ENCODE assay signal across 11 cellular contexts in the genomic region with DNA sequence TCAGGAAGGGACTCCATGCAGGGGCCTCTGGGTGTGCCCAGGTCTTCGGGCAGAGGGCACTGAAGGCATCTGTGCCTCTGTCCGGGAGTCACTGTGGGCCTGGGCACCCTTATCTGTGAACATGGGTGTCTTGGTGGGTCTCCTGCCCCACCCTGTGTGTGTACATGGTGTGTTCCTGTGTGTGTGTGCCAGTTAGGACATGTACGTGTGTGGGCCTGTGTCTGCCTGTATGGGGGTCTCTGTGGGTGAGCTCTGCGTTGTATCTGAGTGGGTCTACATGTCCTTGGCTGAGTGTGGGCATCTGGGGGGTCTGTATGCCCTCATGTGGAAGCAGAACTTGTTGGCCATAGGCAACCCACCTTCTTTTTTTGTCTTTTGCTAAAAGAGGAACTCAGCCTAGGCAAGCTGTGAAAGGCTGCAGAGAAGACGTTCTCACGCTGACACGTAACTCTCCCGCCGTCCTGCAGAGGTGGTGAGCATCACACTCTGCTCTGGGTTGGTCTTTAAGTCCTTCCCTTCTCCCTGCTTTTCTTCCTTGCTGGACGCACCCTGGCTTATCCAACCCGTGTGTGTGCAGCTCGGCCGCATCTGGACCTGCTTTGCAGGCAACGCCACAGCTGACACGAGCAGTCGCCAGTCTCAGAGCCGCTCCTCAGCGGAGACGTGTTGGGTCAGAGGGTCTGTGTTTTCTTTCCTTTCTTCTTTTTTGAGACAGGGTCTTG. TPM values are rescaled to one million over a fixed set of nuclear protein-coding genes. Genes with fewer than 3 reads are reported as not detected.
DNase-seq lines count a peak whose midpoint lies in the region; ATAC-seq and TF ChIP-seq lines count a peak whose summit lies in the region.
"Had no signal": no experiment of that assay in that cellular context is flagged by ENCODE, and none has a peak within 500 bp of the region (broad histone marks: within the 10 kb centered on the region; RNA-seq: fewer than 3 reads in every experiment).

No MANE protein-coding gene starts in this region.

- H3K4me1 ChIP-seq in NT2/D1 (ENCODE audit: insufficient read depth, insufficient read length) = peaks cover 30% of the 10 kb centered on the region
- H3K4me1 ChIP-seq: A549 had no signal

- DNase-seq in activated CD4-positive, alpha-beta T cell treated with anti-CD3 and anti-CD28 coated beads, Interleukin-2, amount 10 ng/mL, durations not matched to agents 24 days and 14 days = peak; percentile 53
- DNase-seq in activated CD4-positive, alpha-beta T cell treated with anti-CD3 and anti-CD28 coated beads, Interleukin-2, amount 50 U/mL, for 4 hours = no peak
- DNase-seq in NT2/D1 (ENCODE audit: low read depth, low spot score) (no peak), retina (peak; percentile 8), HFFc6 (no peak)
- peak in 1 of 2 donors; percentile 2 for DNase-seq in central memory CD8-positive, alpha-beta T cell (ENCODE audit: low spot score in 2 of 2)
- DNase-seq: PC-3 had no signal

- H3K9ac ChIP-seq in NT2/D1 (ENCODE audit: insufficient read length, low read depth) = peak overlapping the region; percentile 26

- no peaks in the 10 kb centered on the region for H3K4me1 Mint-ChIP-seq in activated CD4-positive, alpha-beta T cell treated with anti-CD3 and anti-CD28 coated beads, Interleukin-2, amount 10 ng/mL, durations not matched to agents 24 days and 14 days
- peaks cover 6% of the 10 kb centered on the region for H3K4me1 Mint-ChIP-seq in central memory CD8-positive, alpha-beta T cell
- no peaks in the 10 kb centered on the region for H3K4me1 Mint-ChIP-seq in HFFc6 (ENCODE audit: low read depth)

- no peaks in the 10 kb centered on the region for H3K36me3 ChIP-seq in NT2/D1 (ENCODE audit: insufficient read depth, insufficient read length, low read length)

- H3K4me3 ChIP-seq in NT2/D1 (ENCODE audit: insufficient read length, low read depth) = no peak overlapping the region
- H3K4me3 ChIP-seq: A549 had no signal

- peaks cover 7% of the 10 kb centered on the region for H3K27me3 ChIP-seq in NT2/D1 (ENCODE audit: insufficient read depth, insufficient read length)

- H3K36me3 Mint-ChIP-seq in activated CD4-positive, alpha-beta T cell treated with anti-CD3 and anti-CD28 coated beads, Interleukin-2, amount 10 ng/mL, durations not matched to agents 24 days and 14 days (ENCODE audit: low read depth) = no peaks in the 10 kb centered on the region
- H3K36me3 Mint-ChIP-seq in central memory CD8-positive, alpha-beta T cell (ENCODE audit: insufficient read depth) = no peaks in the 10 kb centered on the region
- H3K36me3 Mint-ChIP-seq in HFFc6 (ENCODE audit: low read depth) = no peaks in the 10 kb centered on the region

- H3K9me3 ChIP-seq in NT2/D1 (ENCODE audit: insufficient read depth, low read length) = no peaks in the 10 kb centered on the region
- H3K9me3 ChIP-seq: A549 had no signal

- no peaks in the 10 kb centered on the region for H3K9me3 Mint-ChIP-seq in activated CD4-positive, alpha-beta T cell treated with anti-CD3 and anti-CD28 coated beads, Interleukin-2, amount 10 ng/mL, durations not matched to agents 24 days and 14 days
- no peaks in the 10 kb centered on the region for H3K9me3 Mint-ChIP-seq in central memory CD8-positive, alpha-beta T cell
- H3K9me3 Mint-ChIP-seq in HFFc6 = no peaks in the 10 kb centered on the region

- H3K27ac Mint-ChIP-seq in activated CD4-positive, alpha-beta T cell treated with anti-CD3 and anti-CD28 coated beads, Interleukin-2, amount 10 ng/mL, durations not matched to agents 24 days and 14 days = no peak overlapping the region
- peak overlapping the region; percentile 26 for H3K27ac Mint-ChIP-seq in central memory CD8-positive, alpha-beta T cell (ENCODE audit: low read depth)
- H3K27ac Mint-ChIP-seq in HFFc6 = no peak overlapping the region

- peaks cover 14% of the 10 kb centered on the region for H3K27me3 Mint-ChIP-seq in activated CD4-positive, alpha-beta T cell treated with anti-CD3 and anti-CD28 coated beads, Interleukin-2, amount 10 ng/mL, durations not matched to agents 24 days and 14 days
- peaks cover 20% of the 10 kb centered on the region for H3K27me3 Mint-ChIP-seq in central memory CD8-positive, alpha-beta T cell
- H3K27me3 Mint-ChIP-seq in HFFc6 (ENCODE audit: insufficient read depth) = peaks cover 35% of the 10 kb centered on the region

- no peak overlapping the region for H3K4me3 Mint-ChIP-seq in activated CD4-positive, alpha-beta T cell treated with anti-CD3 and anti-CD28 coated beads, Interleukin-2, amount 10 ng/mL, durations not matched to agents 24 days and 14 days
- no peak overlapping the region for H3K4me3 Mint-ChIP-seq in central memory CD8-positive, alpha-beta T cell
- H3K4me3 Mint-ChIP-seq in HFFc6 = no peak overlapping the region

- no peak for TF ChIP-seq CTCF in HFFc6 (IDR thresholded peaks at IDR 0.05)

- intact Hi-C loops in activated CD4-positive, alpha-beta T cell treated with anti-CD3 and anti-CD28 coated beads, Interleukin-2, amount 10 ng/mL, durations not matched to agents 24 days and 14 days (cut with micrococcal nuclease) = no loop called here

- ATAC-seq in central memory CD8-positive, alpha-beta T cell (replicated peaks; ENCODE audit: extremely low read depth, poor library complexity, severe bottlenecking) = peak; percentile 10
- ATAC-seq in GM21619 (IDR thresholded peaks at IDR 0.05; ENCODE audit: unreplicated experiment) (no peak), GM21447 (IDR thresholded peaks at IDR 0.05; ENCODE audit: unreplicated experiment) (no peak)
- ATAC-seq: PC-3 had no signal

RNA-seq across cellular contexts. Expression of gene NPBWR2, which starts 0.5 kb away (rescaled TPM):
- not detected in 2 replicates for total RNA-seq in activated CD4-positive, alpha-beta T cell treated with anti-CD3 and anti-CD28 coated beads, Interleukin-2, amount 10 ng/mL, durations not matched to agents 24 days and 14 days
- not detected for total RNA-seq in HFFc6 (2021; fragmentation: NEBNext Ultra II Directional; extraction: Animal tissue kit (Norgen Biotek cat#: 25700))
- total RNA-seq: PC-3, subcutaneous adipose tissue had no signal

RNA-seq across cellular contexts. Expression of gene LKAAEAR1, which starts 23.7 kb away (rescaled TPM):
- total RNA-seq in activated CD4-positive, alpha-beta T cell treated with anti-CD3 and anti-CD28 coated beads, Interleukin-2, amount 10 ng/mL, durations not matched to agents 24 days and 14 days = 0.23 TPM in 1 of 2 replicates, not detected in the other
- total RNA-seq in HFFc6 (2021; fragmentation: NEBNext Ultra II Directional; extraction: Animal tissue kit (Norgen Biotek cat#: 25700)) = not detected
- total RNA-seq: subcutaneous adipose tissue had no signal

RNA-seq across cellular contexts. Expression of gene OPRL1, which starts 28.0 kb away (rescaled TPM):
- total RNA-seq in activated CD4-positive, alpha-beta T cell treated with anti-CD3 and anti-CD28 coated beads, Interleukin-2, amount 10 ng/mL, durations not matched to agents 24 days and 14 days = 0.23 and 0.28 TPM in 2 replicates
- under 1 TPM; 0.27 to 1.00 (median 0.41) TPM for total RNA-seq in HFFc6 (2021; fragmentation: NEBNext Ultra II Directional; extraction: Animal tissue kit (Norgen Biotek cat#: 25700))

RNA-seq across cellular contexts. Expression of gene RGS19, which starts 28.6 kb away (rescaled TPM):
- total RNA-seq in activated CD4-positive, alpha-beta T cell treated with anti-CD3 and anti-CD28 coated beads, Interleukin-2, amount 10 ng/mL, durations not matched to agents 24 days and 14 days = 50.0 TPM in 2 replicates
- 10 to 100 TPM; 11.0 to 16.3 (median 12.9) TPM for total RNA-seq in HFFc6 (2021; fragmentation: NEBNext Ultra II Directional; extraction: Animal tissue kit (Norgen Biotek cat#: 25700))

RNA-seq across cellular contexts. Expression of gene TCEA2, which starts 44.9 kb away (rescaled TPM):
- 35.4 and 36.8 TPM in 2 replicates for total RNA-seq in activated CD4-positive, alpha-beta T cell treated with anti-CD3 and anti-CD28 coated beads, Interleukin-2, amount 10 ng/mL, durations not matched to agents 24 days and 14 days
- 10 to 100 TPM; 36.8 to 47.4 (median 41.5) TPM for total RNA-seq in HFFc6 (2021; fragmentation: NEBNext Ultra II Directional; extraction: Animal tissue kit (Norgen Biotek cat#: 25700))

Comparison
In these comparisons a context has a peak if more than half of its experiments do, and no peak if none do; other contexts are left out.
1. DNase-seq: peak in activated CD4-positive, alpha-beta T cell treated with anti-CD3 and anti-CD28 coated beads, Interleukin-2, amount 10 ng/mL, durations not matched to agents 24 days and 14 days (single experiment) and retina (single experiment); none in activated CD4-positive, alpha-beta T cell treated with anti-CD3 and anti-CD28 coated beads, Interleukin-2, amount 50 U/mL, for 4 hours (0 of 2), NT2/D1 (single experiment) and HFFc6 (single experiment).